Comparison of ENCODE assay signal across 8 cellular contexts in genomic region chr9:89479669-89480011, GRCh38. TPM values are rescaled to one million over a fixed set of nuclear protein-coding genes. Genes with fewer than 3 reads are reported as not detected.
DNase-seq lines count a peak whose midpoint lies in the region; ATAC-seq and TF ChIP-seq lines count a peak whose summit lies in the region.
"Not testable (repeated sequence)": the region's sequence is repeated elsewhere in the genome, so short reads cannot be mapped to it uniquely, and the experiment has no call there.

No MANE protein-coding gene starts in this region.

- 83% methylated on average over 11 of the region's 17 CpGs; no CpG with 5 or more reads in 1 of the 2 donors for WGBS in transverse colon (ENCODE audit: low coverage in 1 of 2), 2 donors

- peak in 1 of 10 experiments; percentile 34 for DNase-seq in CD4-positive, alpha-beta T cell
- DNase-seq in activated CD8-positive, alpha-beta T cell treated with anti-CD3 and anti-CD28 coated beads for 36 hours, result peak; percentile 65
- DNase-seq in activated T-cell treated with anti-CD3 and anti-CD28 coated beads, Interleukin-2, amount 50 U/mL, for 72 hours, result peak; percentile 55 to 66
- not testable (repeated sequence) for DNase-seq in effector memory CD8-positive, alpha-beta T cell
- DNase-seq in transverse colon, result peak; percentile 3

- H3K4me1 Mint-ChIP-seq in CD4-positive, alpha-beta T cell (ENCODE audit: low read depth), result peaks cover 93% of the 10 kb centered on the region
- H3K4me1 Mint-ChIP-seq in T-helper 1 cell treated with Interleukin-12 subunit alpha and Interleukin-12 subunit beta and Interleukin-4 antibody, amounts not matched to agents 30 μg/mL and 1 μg/mL, for 36 hours (ENCODE audit: low read depth), result peaks cover 77% of the 10 kb centered on the region
- H3K4me1 Mint-ChIP-seq in activated CD8-positive, alpha-beta T cell treated with anti-CD3 and anti-CD28 coated beads for 36 hours (ENCODE audit: low read depth), result peaks cover 87% of the 10 kb centered on the region
- H3K4me1 Mint-ChIP-seq in activated T-cell treated with anti-CD3 and anti-CD28 coated beads, Interleukin-2, amount 50 U/mL, for 72 hours (ENCODE audit: low read depth), result peaks cover 90% of the 10 kb centered on the region
- H3K4me1 Mint-ChIP-seq in activated naive CD8-positive, alpha-beta T cell (ENCODE audit: low read depth), result peaks cover 85% of the 10 kb centered on the region
- peaks cover 87 to 89% of the 10 kb centered on the region in 2 donors for H3K4me1 Mint-ChIP-seq in effector memory CD8-positive, alpha-beta T cell (ENCODE audit: low read depth in 2 of 2)

- H3K9me3 ChIP-seq in CD4-positive, alpha-beta T cell (ENCODE audit: control insufficient read depth, low read length); neutrophil; transverse colon: not testable (repeated sequence)

- not testable (repeated sequence) for TF ChIP-seq CTCF in CD4-positive, alpha-beta T cell (IDR thresholded peaks at IDR 0.05); activated CD8-positive, alpha-beta T cell treated with anti-CD3 and anti-CD28 coated beads for 36 hours (IDR thresholded peaks at IDR 0.05); neutrophil (IDR thresholded peaks at IDR 0.05); transverse colon (IDR thresholded peaks at IDR 0.05)

- intact Hi-C loops in CD4-positive, alpha-beta T cell (cut with DNase I, micrococcal nuclease), result loop anchor here (2.0 to 5.0 kb wide), 4 partner anchors 13 to 43 kb away; no protein-coding TSS in a partner anchor
- intact Hi-C loops in activated CD8-positive, alpha-beta T cell treated with anti-CD3 and anti-CD28 coated beads for 36 hours (cut with micrococcal nuclease), result loop anchor here (2.0 to 5.0 kb wide), 2 partner anchors 15 to 162 kb away; partner anchors contain the start of gene SECISBP2
- intact Hi-C loops in transverse colon (cut with DNase I; ENCODE audit: low total_unique reads), result not testable (repeated sequence)

- H3K4me3 Mint-ChIP-seq in CD4-positive, alpha-beta T cell, result peak overlapping the region; percentile 85
- H3K4me3 Mint-ChIP-seq in T-helper 1 cell treated with Interleukin-12 subunit alpha and Interleukin-12 subunit beta and Interleukin-4 antibody, amounts not matched to agents 30 μg/mL and 1 μg/mL, for 36 hours, result peak overlapping the region; percentile 82
- H3K4me3 Mint-ChIP-seq in activated CD8-positive, alpha-beta T cell treated with anti-CD3 and anti-CD28 coated beads for 36 hours, result peak overlapping the region; percentile 90
- peak overlapping the region; percentile 85 to 93 for H3K4me3 Mint-ChIP-seq in activated T-cell treated with anti-CD3 and anti-CD28 coated beads, Interleukin-2, amount 50 U/mL, for 72 hours
- H3K4me3 Mint-ChIP-seq in activated naive CD8-positive, alpha-beta T cell, result peak overlapping the region; percentile 98
- H3K4me3 Mint-ChIP-seq in effector memory CD8-positive, alpha-beta T cell, result peak overlapping the region; percentile 92 to 93

- not testable (repeated sequence) for H3K27me3 ChIP-seq in CD4-positive, alpha-beta T cell (ENCODE audit: control insufficient read depth, insufficient read depth, low read length); neutrophil; transverse colon

- not testable (repeated sequence) for ATAC-seq in CD4-positive, alpha-beta T cell (ENCODE audit: poor library complexity); activated CD8-positive, alpha-beta T cell treated with anti-CD3 and anti-CD28 coated beads for 36 hours; effector memory CD8-positive, alpha-beta T cell (replicated peaks)
- peak in 1 of 2 donors; percentile 1 for ATAC-seq in activated T-cell treated with anti-CD3 and anti-CD28 coated beads, Interleukin-2, amount 50 U/mL, for 72 hours (replicated peaks in 1 of 2)

- TF ChIP-seq POLR2A in transverse colon (IDR thresholded peaks at IDR 0.05), result not testable (repeated sequence)

- in situ Hi-C loops in transverse colon (cut with MboI; ENCODE audit: low pct_ligation_motif_present in 1 of 4, low pct_unique_long_range_greater_than_20kb in 1 of 4, low sequenced_read_pairs in 3 of 4), result not testable (repeated sequence)

- H3K36me3 Mint-ChIP-seq in CD4-positive, alpha-beta T cell (ENCODE audit: low read depth), result peaks cover 79% of the 10 kb centered on the region
- peaks cover 57% of the 10 kb centered on the region for H3K36me3 Mint-ChIP-seq in T-helper 1 cell treated with Interleukin-12 subunit alpha and Interleukin-12 subunit beta and Interleukin-4 antibody, amounts not matched to agents 30 μg/mL and 1 μg/mL, for 36 hours (ENCODE audit: low read depth)
- peaks cover 74% of the 10 kb centered on the region for H3K36me3 Mint-ChIP-seq in activated CD8-positive, alpha-beta T cell treated with anti-CD3 and anti-CD28 coated beads for 36 hours (ENCODE audit: low read depth)
- H3K36me3 Mint-ChIP-seq in activated T-cell treated with anti-CD3 and anti-CD28 coated beads, Interleukin-2, amount 50 U/mL, for 72 hours (ENCODE audit: insufficient read depth in 2 of 2), result peaks cover 26 to 27% of the 10 kb centered on the region in 2 donors
- peaks cover 26% of the 10 kb centered on the region for H3K36me3 Mint-ChIP-seq in activated naive CD8-positive, alpha-beta T cell
- H3K36me3 Mint-ChIP-seq in effector memory CD8-positive, alpha-beta T cell (ENCODE audit: insufficient read depth), result peaks cover 32% of the 10 kb centered on the region

- H3K27ac Mint-ChIP-seq in CD4-positive, alpha-beta T cell, result peak overlapping the region; percentile 97
- H3K27ac Mint-ChIP-seq in T-helper 1 cell treated with Interleukin-12 subunit alpha and Interleukin-12 subunit beta and Interleukin-4 antibody, amounts not matched to agents 30 μg/mL and 1 μg/mL, for 36 hours, result peak overlapping the region; percentile 95
- peak overlapping the region; percentile 98 for H3K27ac Mint-ChIP-seq in activated CD8-positive, alpha-beta T cell treated with anti-CD3 and anti-CD28 coated beads for 36 hours
- H3K27ac Mint-ChIP-seq in activated T-cell treated with anti-CD3 and anti-CD28 coated beads, Interleukin-2, amount 50 U/mL, for 72 hours, result peak overlapping the region; percentile 98
- H3K27ac Mint-ChIP-seq in activated naive CD8-positive, alpha-beta T cell, result peak overlapping the region; percentile 100
- H3K27ac Mint-ChIP-seq in effector memory CD8-positive, alpha-beta T cell, result peak overlapping the region; percentile 96

- H3K27me3 Mint-ChIP-seq in CD4-positive, alpha-beta T cell; T-helper 1 cell treated with Interleukin-12 subunit alpha and Interleukin-12 subunit beta and Interleukin-4 antibody, amounts not matched to agents 30 μg/mL and 1 μg/mL, for 36 hours (ENCODE audit: low read depth); activated CD8-positive, alpha-beta T cell treated with anti-CD3 and anti-CD28 coated beads for 36 hours; activated T-cell treated with anti-CD3 and anti-CD28 coated beads, Interleukin-2, amount 50 U/mL, for 72 hours (ENCODE audit: low read depth); activated naive CD8-positive, alpha-beta T cell; effector memory CD8-positive, alpha-beta T cell: not testable (repeated sequence)

- not testable (repeated sequence) for H3K9me3 Mint-ChIP-seq in CD4-positive, alpha-beta T cell; T-helper 1 cell treated with Interleukin-12 subunit alpha and Interleukin-12 subunit beta and Interleukin-4 antibody, amounts not matched to agents 30 μg/mL and 1 μg/mL, for 36 hours; activated CD8-positive, alpha-beta T cell treated with anti-CD3 and anti-CD28 coated beads for 36 hours; activated T-cell treated with anti-CD3 and anti-CD28 coated beads, Interleukin-2, amount 50 U/mL, for 72 hours; activated naive CD8-positive, alpha-beta T cell (ENCODE audit: low read depth); effector memory CD8-positive, alpha-beta T cell

- peaks cover 65 to 86% of the 10 kb centered on the region in 2 experiments for H3K4me1 ChIP-seq in neutrophil (ENCODE audit: control insufficient read depth in 1 of 2, insufficient read depth in 1 of 2, low read depth in 1 of 2, low read length in 1 of 2)
- H3K4me1 ChIP-seq in transverse colon, result peaks cover 3 to 27% (median 16%) of the 10 kb centered on the region in 4 donors

- H3K4me3 ChIP-seq in neutrophil (ENCODE audit: low read depth in 1 of 2, low read length in 1 of 2); transverse colon: not testable (repeated sequence)

- POLR2A ChIA-PET in CD4-positive, alpha-beta T cell (lab: Charles Lee), result interaction anchor here (1.4 to 3.9 kb wide), 8 partner anchors 10 to 69 kb away, joined by 3 to 23 read pairs (median 10); partner anchors contain the start of gene SEMA4D
- POLR2A ChIA-PET in activated CD8-positive, alpha-beta T cell treated with anti-CD3 and anti-CD28 coated beads for 36 hours (lab: Charles Lee), result interaction anchor here (0.6 to 5.4 kb wide), 29 partner anchors 9 to 76 kb away, joined by 3 to 43 read pairs (median 8); no protein-coding TSS in a partner anchor

- peak overlapping the region; percentile 67 for H3K27ac ChIP-seq in CD4-positive, alpha-beta T cell (ENCODE audit: low read depth, low read length)
- H3K27ac ChIP-seq in neutrophil, result peak overlapping the region; percentile 84
- not testable (repeated sequence) for H3K27ac ChIP-seq in transverse colon

- not testable (repeated sequence) for TF ChIP-seq EP300 in transverse colon (IDR thresholded peaks at IDR 0.05; ENCODE audit: low read depth)

- CTCF ChIA-PET in CD4-positive, alpha-beta T cell (lab: Charles Lee), result interaction anchor here (1.1 kb wide), 1 partner anchor 10 kb away, joined by 3 read pairs; no protein-coding TSS in a partner anchor
- CTCF ChIA-PET in activated CD8-positive, alpha-beta T cell treated with anti-CD3 and anti-CD28 coated beads for 36 hours (lab: Charles Lee), result interaction anchor here (2.9 to 6.9 kb wide), 2 partner anchors 52 to 69 kb away, joined by 14 to 44 read pairs; no protein-coding TSS in a partner anchor

- H3K36me3 ChIP-seq in neutrophil, result peaks cover 86% of the 10 kb centered on the region
- not testable (repeated sequence) for H3K36me3 ChIP-seq in transverse colon

RNA-seq across cellular contexts. Expression of gene SEMA4D, which starts 18.3 kb away (rescaled TPM):
- total RNA-seq in CD4-positive, alpha-beta T cell, result 100 to 1,000 TPM; 399 to 430 TPM
- 100 to 1,000 TPM; 290 to 317 TPM for total RNA-seq in activated CD8-positive, alpha-beta T cell treated with anti-CD3 and anti-CD28 coated beads for 36 hours
- total RNA-seq in activated T-cell treated with anti-CD3 and anti-CD28 coated beads, Interleukin-2, amount 50 U/mL, for 72 hours, result 100 to 1,000 TPM; 182 to 198 TPM
- 10 to 100 TPM in 3 of 4 donors, 1 to 10 TPM in 1; 8.7 to 29.1 (median 14.5) TPM for total RNA-seq in transverse colon

Comparison
In these comparisons a context has a peak if more than half of its experiments do, and no peak if none do; other contexts are left out.
1. RNA of gene SEMA4D, which starts 18.3 kb away (total RNA-seq): 399 to 430 TPM in CD4-positive, alpha-beta T cell, 290 to 317 TPM in activated CD8-positive, alpha-beta T cell treated with anti-CD3 and anti-CD28 coated beads for 36 hours and 182 to 198 TPM in activated T-cell treated with anti-CD3 and anti-CD28 coated beads, Interleukin-2, amount 50 U/mL, for 72 hours; 8.7 to 29.1 TPM in transverse colon; every median in the first group is over 4 times any median in the second.
2. Peak in every context shown above with its lines, with median percentiles within 50 percentile points of each other: H3K27ac Mint-ChIP-seq and H3K4me3 Mint-ChIP-seq.